ENCODE assay signal across 5 cellular contexts in the genomic region with DNA sequence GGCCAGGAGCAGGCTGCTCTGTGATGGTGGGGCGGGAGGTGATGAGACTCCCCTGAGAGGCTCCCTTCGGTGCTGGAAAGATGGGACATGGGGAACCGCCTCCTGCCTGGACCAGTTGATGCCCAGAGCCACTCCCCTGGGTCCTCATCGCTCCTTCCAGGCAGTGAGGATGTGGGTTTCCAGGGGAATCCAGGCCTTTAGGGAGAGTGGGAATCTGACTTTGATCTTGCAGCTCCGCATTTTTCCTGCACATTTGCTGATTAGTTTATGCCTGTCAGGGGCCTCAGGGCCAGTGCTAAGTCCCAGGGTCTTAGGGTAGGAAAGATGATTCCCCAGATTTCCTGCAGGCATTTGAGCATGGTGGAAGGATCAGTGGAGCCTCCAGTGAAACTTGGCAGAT. TPM values are rescaled to one million over a fixed set of nuclear protein-coding genes. Genes with fewer than 3 reads are reported as not detected.
"Had no signal": no experiment of that assay in that cellular context is flagged by ENCODE, and none has a peak within 500 bp of the region (broad histone marks: within the 10 kb centered on the region; RNA-seq: fewer than 3 reads in every experiment).

No MANE protein-coding gene starts in this region.

RNA-seq across cellular contexts. Expression of a gene that starts 18.0 kb away (rescaled TPM):
- total RNA-seq: H4, H7, HFFc6, HT1080 had no signal
- polyA plus RNA-seq: IgD-negative memory B cell had no signal
